ENCODE assay signal across 5 cellular contexts in the genomic region with DNA sequence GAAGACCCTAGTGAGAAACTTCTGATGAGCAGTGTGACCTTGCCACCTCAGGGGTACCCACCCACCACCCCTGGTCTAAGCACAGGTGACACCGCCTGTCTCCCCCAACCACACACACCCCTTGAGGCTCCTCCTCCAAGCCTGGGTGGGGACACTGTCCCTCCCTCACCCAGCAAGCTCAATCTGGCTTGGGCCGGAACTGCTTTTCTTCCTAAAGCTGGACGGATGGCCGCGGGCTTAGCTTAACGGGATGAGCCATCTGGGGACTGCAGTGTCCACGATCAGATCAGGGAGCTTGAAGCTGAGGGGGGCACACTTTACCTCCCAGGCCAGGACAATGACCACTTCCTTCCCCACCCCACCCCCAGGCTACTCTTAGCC. TPM values are rescaled to one million over a fixed set of nuclear protein-coding genes. Genes with fewer than 3 reads are reported as not detected.
A peak's percentile ranks its signal among the peaks of the same experiment; 100 is the strongest.
DNase-seq lines count a peak whose midpoint lies in the region; ATAC-seq and TF ChIP-seq lines count a peak whose summit lies in the region.
"Not testable (repeated sequence)": the region's sequence is repeated elsewhere in the genome, so short reads cannot be mapped to it uniquely, and the experiment has no call there.
"Had no signal": no experiment of that assay in that cellular context is flagged by ENCODE, and none has a peak within 500 bp of the region (broad histone marks: within the 10 kb centered on the region; RNA-seq: fewer than 3 reads in every experiment).

No MANE protein-coding gene starts in this region.

- H3K4me1 Mint-ChIP-seq in effector memory CD8-positive, alpha-beta T cell (ENCODE audit: low read depth in 2 of 2); natural killer cell: not testable (repeated sequence)

- not testable (repeated sequence) for H3K9me3 ChIP-seq in uterus

- H3K36me3 Mint-ChIP-seq in effector memory CD8-positive, alpha-beta T cell (ENCODE audit: insufficient read depth); natural killer cell: not testable (repeated sequence)

- DNase-seq in NCI-H748 (lab: John Stamatoyannopoulos, UW; ENCODE audit: unreplicated experiment) (peak; percentile 22), uterus (peak in 1 of 2 donors; percentile 20)
- not testable (repeated sequence) for DNase-seq in effector memory CD8-positive, alpha-beta T cell; natural killer cell

- not testable (repeated sequence) for H3K27me3 ChIP-seq in uterus

- not testable (repeated sequence) for H3K9me3 Mint-ChIP-seq in effector memory CD8-positive, alpha-beta T cell; natural killer cell

- not testable (repeated sequence) for H3K4me1 ChIP-seq in uterus

- intact Hi-C loops in natural killer cell (cut with micrococcal nuclease); uterus (cut with DNase I; ENCODE audit: low total_unique reads): not testable (repeated sequence)

- TF ChIP-seq CTCF in natural killer cell (IDR thresholded peaks at IDR 0.05); uterus (IDR thresholded peaks at IDR 0.05): not testable (repeated sequence)

- H3K4me3 ChIP-seq in uterus: not testable (repeated sequence)

- not testable (repeated sequence) for TF ChIP-seq POLR2A in uterus (IDR thresholded peaks at IDR 0.05)

- H3K4me3 Mint-ChIP-seq in effector memory CD8-positive, alpha-beta T cell: peak overlapping the region; percentile 18 to 51
- peak overlapping the region; percentile 17 for H3K4me3 Mint-ChIP-seq in natural killer cell

- not testable (repeated sequence) for ATAC-seq in effector memory CD8-positive, alpha-beta T cell (replicated peaks); natural killer cell

- H3K36me3 ChIP-seq in uterus: not testable (repeated sequence)

- not testable (repeated sequence) for H3K27ac Mint-ChIP-seq in effector memory CD8-positive, alpha-beta T cell; natural killer cell

- H3K27ac ChIP-seq in uterus: peak overlapping the region; percentile 64 to 79

- not testable (repeated sequence) for H3K27me3 Mint-ChIP-seq in effector memory CD8-positive, alpha-beta T cell
- H3K27me3 Mint-ChIP-seq in natural killer cell (ENCODE audit: low read depth in 2 of 2): peaks cover 0 to 11% of the 10 kb centered on the region in 2 donors

RNA-seq across cellular contexts. Expression of a gene that starts 1.1 kb away (rescaled TPM):
- total RNA-seq in natural killer cell: 1 to 10 TPM in 2 of 3 donors, under 1 TPM in 1; 0.77 to 2.5 (median 1.4) TPM
- 10 to 100 TPM in 2 of 4 donors, 1 to 10 TPM in 2; 4.7 to 40.3 (median 11.2) TPM for total RNA-seq in uterus

RNA-seq across cellular contexts. Expression of a gene that starts 13.1 kb away (rescaled TPM):
- total RNA-seq in natural killer cell (1 to 10 TPM in 1 of 3 donors, under 1 TPM in 2; 0.66 to 1.1 (median 0.97) TPM), uterus (1 to 10 TPM in 3 of 4 donors, not detected in 1; 1.8 to 8.5 (median 5.9) TPM)

RNA-seq across cellular contexts. Expression of a gene that starts 37.5 kb away (rescaled TPM):
- total RNA-seq in natural killer cell (100 to 1,000 TPM; 109 to 131 (median 119) TPM), uterus (100 to 1,000 TPM in 2 of 4 donors, 10 to 100 TPM in 2; 86.6 to 177 (median 102) TPM)

RNA-seq across cellular contexts. Expression of a gene that starts 38.0 kb away (rescaled TPM):
- 10 to 100 TPM; 12.2 to 13.9 (median 13.8) TPM for total RNA-seq in natural killer cell
- total RNA-seq in uterus: 10 to 100 TPM in 3 of 4 donors, 1 to 10 TPM in 1; 2.9 to 24.9 (median 13.1) TPM

RNA-seq across cellular contexts. Expression of a gene that starts 39.7 kb away (rescaled TPM):
- not detected for total RNA-seq in natural killer cell
- total RNA-seq in uterus: under 1 TPM in 1 of 4 donors, not detected in 3; 0.21 TPM
- total RNA-seq: aorta had no signal
